Comparison of ENCODE assay signal across 22 cellular contexts in genomic region chr13:24858953-24859352, GRCh38.
DNase-seq lines count a peak whose midpoint lies in the region; ATAC-seq and TF ChIP-seq lines count a peak whose summit lies in the region.
"Had no signal": no experiment of that assay in that cellular context is flagged by ENCODE, and none has a peak within 500 bp of the region (broad histone marks: within the 10 kb centered on the region; RNA-seq: fewer than 3 reads in every experiment).

No MANE protein-coding gene starts in this region.

- H3K27me3 ChIP-seq in A673 (replicated peaks; ENCODE audit: insufficient read depth, low read depth, low read length, poor library complexity) (no peaks in the 10 kb centered on the region), Loucy (ENCODE audit: insufficient read depth, low read length, poor library complexity, severe bottlenecking) (no peaks in the 10 kb centered on the region), foreskin keratinocyte (no peaks in the 10 kb centered on the region)
- H3K27me3 ChIP-seq: BLaER1 treated with 17β-estradiol and CSF1 and Interleukin-3, amounts not matched to agents 10 nM and 100 nM had no signal

- H4K20me1 ChIP-seq in Loucy (ENCODE audit: insufficient read depth, low read length, poor library complexity, severe bottlenecking) = no peaks in the 10 kb centered on the region
- H4K20me1 ChIP-seq: BLaER1 treated with 17β-estradiol and CSF1 and Interleukin-3, amounts not matched to agents 10 nM and 100 nM had no signal

- H3K36me3 ChIP-seq in A673 (ENCODE audit: insufficient read depth, low read length, poor library complexity, severe bottlenecking) (no peaks in the 10 kb centered on the region), Loucy (ENCODE audit: insufficient read depth, low read length) (no peaks in the 10 kb centered on the region)
- H3K36me3 ChIP-seq: BLaER1 treated with 17β-estradiol and CSF1 and Interleukin-3, amounts not matched to agents 10 nM and 100 nM had no signal

- ATAC-seq in foreskin keratinocyte (no peak), GM18498 (IDR thresholded peaks at IDR 0.05; ENCODE audit: unreplicated experiment) (no peak)
- ATAC-seq: T-helper 17 cell had no signal

- CTCF ChIA-PET in A673 (lab: Charles Lee) = no interaction called here

- TF ChIP-seq CTCF in A673 (conservative IDR thresholded peaks at IDR 0.05; ENCODE audit: low read depth, low read length) (0 out of 2 replicates have a peak, but pooled peaks have one; percentile 9), Loucy (conservative IDR thresholded peaks at IDR 0.05; ENCODE audit: low read length) (peak; percentile 19), foreskin keratinocyte (conservative IDR thresholded peaks at IDR 0.05) (no peak)

- H3K9ac ChIP-seq in Loucy (ENCODE audit: low read depth, low read length, poor library complexity, severe bottlenecking) = no peak overlapping the region
- H3K9ac ChIP-seq: BLaER1 treated with 17β-estradiol and CSF1 and Interleukin-3, amounts not matched to agents 10 nM and 100 nM; GM23248 had no signal

- H3K4me1 ChIP-seq in A673 (ENCODE audit: insufficient read depth, low read length, poor library complexity, severe bottlenecking) (no peaks in the 10 kb centered on the region), Loucy (ENCODE audit: insufficient read depth, low read length, poor library complexity, severe bottlenecking) (no peaks in the 10 kb centered on the region), foreskin keratinocyte (no peaks in the 10 kb centered on the region)
- H3K4me1 ChIP-seq: BLaER1 treated with 17β-estradiol and CSF1 and Interleukin-3, amounts not matched to agents 10 nM and 100 nM had no signal

- H3K4me2 ChIP-seq in Loucy (ENCODE audit: low read depth, low read length, poor library complexity, severe bottlenecking) = no peak overlapping the region
- H3K4me2 ChIP-seq: BLaER1 treated with 17β-estradiol and CSF1 and Interleukin-3, amounts not matched to agents 10 nM and 100 nM had no signal

- no peaks in the 10 kb centered on the region for H3K9me3 ChIP-seq in A673 (ENCODE audit: low read depth, low read length, poor library complexity, severe bottlenecking)
- no peaks in the 10 kb centered on the region for H3K9me3 ChIP-seq in Loucy (ENCODE audit: insufficient read depth, low read depth, low read length)
- H3K9me3 ChIP-seq: BLaER1 treated with 17β-estradiol and CSF1 and Interleukin-3, amounts not matched to agents 10 nM and 100 nM had no signal

- no peak overlapping the region for H3K4me3 ChIP-seq in A673 (ENCODE audit: low read depth, low read length, poor library complexity, severe bottlenecking)
- no peak overlapping the region for H3K4me3 ChIP-seq in Loucy (ENCODE audit: low read length, poor library complexity, severe bottlenecking)
- H3K4me3 ChIP-seq: BLaER1 treated with 17β-estradiol and CSF1 and Interleukin-3, amounts not matched to agents 10 nM and 100 nM; GM23248 had no signal

- H2AFZ ChIP-seq in Loucy (ENCODE audit: low read length) = no peak overlapping the region
- H2AFZ ChIP-seq: GM23248 had no signal

- no peaks in the 10 kb centered on the region for H3K9me2 ChIP-seq in Loucy (replicated peaks; ENCODE audit: low read depth, low read length)

- H3K27ac ChIP-seq in A673 (ENCODE audit: low read depth, low read length, poor library complexity, severe bottlenecking) (no peak overlapping the region), foreskin keratinocyte (no peak overlapping the region)
- H3K27ac ChIP-seq: 22Rv1; BLaER1 treated with 17β-estradiol and CSF1 and Interleukin-3, amounts not matched to agents 10 nM and 100 nM; GM23248 had no signal

- H3F3A ChIP-seq in Loucy (ENCODE audit: low read depth) = no peaks in the 10 kb centered on the region

- no peak for DNase-seq in A673 (ENCODE audit: low spot score)
- DNase-seq in NOMO-1 treated with dmso at 0.1 percent for 144 hours (lab: John Stamatoyannopoulos, UW; ENCODE audit: unreplicated experiment) = peak; percentile 47
- DNase-seq in RPMI8226 = peak; percentile 5
- no peak for DNase-seq in foreskin keratinocyte
- DNase-seq in stimulated activated CD4-positive, alpha-beta T cell treated with anti-CD3 and anti-CD28 coated beads, Interleukin-12 subunit alpha, Interleukin-12 subunit beta, amount 100 ng/mL, for 4 hours = no peak
- DNase-seq in COLO668 (lab: John Stamatoyannopoulos, UW; ENCODE audit: unreplicated experiment) = no peak
- DNase-seq: CD8-positive, alpha-beta memory T cell; GM23248; HCEC 1CT; KBM-7; NCI-H1417; NCI-H1694 treated with DMSO at 0.1 percent for 48 hours; NCI-H2081 treated with DMSO at 0.1 percent for 48 hours; NCI-H446 treated with DMSO at 0.1 percent for 48 hours; NCI-H526 treated with DMSO at 0.1 percent for 48 hours; OCI-M1; Right ventricle myocardium superior; T-helper 17 cell had no signal

- no peaks in the 10 kb centered on the region for H3K79me2 ChIP-seq in Loucy (ENCODE audit: insufficient read depth, low read length)

- intact Hi-C loops in A673 (cut with micrococcal nuclease; ENCODE audit: unreplicated experiment) = no loop called here

- POLR2A ChIA-PET in A673 (lab: Charles Lee; ENCODE audit: low non-redundant PET) = no interaction called here

- BruUV-seq in A673 (replicated peaks; lab: Mats Ljungman, UMichigan) = no TSS peak

Comparison
In these comparisons a context has a peak if more than half of its experiments do, and no peak if none do; other contexts are left out.
1. DNase-seq: peak in NOMO-1 treated with dmso at 0.1 percent for 144 hours (single experiment) and RPMI8226 (single experiment); none in A673 (single experiment), foreskin keratinocyte (0 of 2), stimulated activated CD4-positive, alpha-beta T cell treated with anti-CD3 and anti-CD28 coated beads, Interleukin-12 subunit alpha, Interleukin-12 subunit beta, amount 100 ng/mL, for 4 hours (single experiment) and COLO668 (single experiment).